Comparison of ENCODE assay signal across 13 cellular contexts in genomic region chr9:96171749-96172148, GRCh38.
DNase-seq lines count a peak whose midpoint lies in the region; ATAC-seq and FAIRE-seq lines count a peak whose summit lies in the region.
"Had no signal": no experiment of that assay in that cellular context is flagged by ENCODE, and none has a peak within 500 bp of the region (broad histone marks: within the 10 kb centered on the region; RNA-seq: fewer than 3 reads in every experiment).

No MANE protein-coding gene starts in this region.

- peaks cover 2% of the 10 kb centered on the region for H3K4me1 ChIP-seq in mesendoderm (ENCODE audit: control insufficient read depth, low read depth, low read length)
- no peaks in the 10 kb centered on the region for H3K4me1 ChIP-seq in right cardiac atrium (ENCODE audit: control insufficient read depth, insufficient read depth, low read length)

- H2BK120ac ChIP-seq in mesendoderm (ENCODE audit: low read depth, low read length), result no peak overlapping the region

- no peaks in the 10 kb centered on the region for H3K27me3 ChIP-seq in mesendoderm (ENCODE audit: insufficient read depth, low read length, poor library complexity)
- H3K27me3 ChIP-seq in right cardiac atrium (ENCODE audit: control insufficient read depth, insufficient read depth), result no peaks in the 10 kb centered on the region

- no peak overlapping the region for H3K18ac ChIP-seq in mesendoderm (ENCODE audit: low read length)

- no peaks in the 10 kb centered on the region for H3K36me3 ChIP-seq in mesendoderm (ENCODE audit: control insufficient read depth, insufficient read depth, low read length)

- WGBS in mesendoderm (ENCODE audit: extremely low coverage, insufficient coverage, low lambda C conversion rate), result no CpG with 5 or more reads among the region's 6 CpGs
- WGBS in right cardiac atrium, result 89% methylated on average over 6 of the region's 6 CpGs

- no peak for ATAC-seq in GM18520 (IDR thresholded peaks at IDR 0.05; ENCODE audit: unreplicated experiment)
- ATAC-seq in right cardiac atrium, result no peak
- ATAC-seq: CD8-positive, alpha-beta T cell had no signal

- H3K4me3 ChIP-seq in mesendoderm (ENCODE audit: low read length) (no peak overlapping the region), right cardiac atrium (ENCODE audit: low read length) (no peak overlapping the region)

- no peak overlapping the region for H3K4me2 ChIP-seq in mesendoderm (ENCODE audit: low read length)

- H3K23ac ChIP-seq in mesendoderm (ENCODE audit: low read length), result no peak overlapping the region

- H3K56ac ChIP-seq in mesendoderm (ENCODE audit: low read length), result no peak overlapping the region

- intact Hi-C loops in right cardiac atrium (cut with DNase I), result no loop called here

- H2BK15ac ChIP-seq in mesendoderm (replicated peaks; ENCODE audit: low read depth), result peak overlapping the region; percentile 21

- H3K79me1 ChIP-seq in mesendoderm (ENCODE audit: low read length), result no peaks in the 10 kb centered on the region

- H3K4ac ChIP-seq in mesendoderm (ENCODE audit: low read depth, low read length), result no peak overlapping the region

- no peak overlapping the region for H2AK5ac ChIP-seq in mesendoderm (ENCODE audit: low read length)

- FAIRE-seq in endometrium (lab: Jason Lieb, UNC), result peak; percentile 96

- H4K8ac ChIP-seq in mesendoderm (ENCODE audit: low read depth, low read length), result no peak overlapping the region

- H2BK5ac ChIP-seq in mesendoderm (ENCODE audit: low read length), result no peak overlapping the region

- H4K5ac ChIP-seq in mesendoderm (ENCODE audit: low read length), result no peak overlapping the region

- no peak overlapping the region for H3K9ac ChIP-seq in mesendoderm (ENCODE audit: low read length)

- no peaks in the 10 kb centered on the region for H3K79me2 ChIP-seq in mesendoderm (ENCODE audit: control insufficient read depth, insufficient read depth, low read length)

- no peaks in the 10 kb centered on the region for H3K9me3 ChIP-seq in right cardiac atrium (ENCODE audit: control insufficient read depth, low read length)

- DNase-seq in HuH-7 (ENCODE audit: low spot score) (peak; percentile 59), mesendoderm (no peak), COR-L47 (lab: John Stamatoyannopoulos, UW) (no peak), right cardiac atrium (no peak)
- DNase-seq in activated effector memory CD4-positive, alpha-beta T cell treated with anti-CD3 and anti-CD28 coated beads, Interleukin-2, amount 50 U/mL, for 16 hours, result no peak
- DNase-seq: CD8-positive, alpha-beta T cell; DMS53; GF-D8; GOT3; H9; IMR-90 had no signal

- H3K27ac ChIP-seq in mesendoderm (ENCODE audit: low read depth, low read length), result no peak overlapping the region
- H3K27ac ChIP-seq in right cardiac atrium (ENCODE audit: low read length), result no peak overlapping the region
